In the genomic region with DNA sequence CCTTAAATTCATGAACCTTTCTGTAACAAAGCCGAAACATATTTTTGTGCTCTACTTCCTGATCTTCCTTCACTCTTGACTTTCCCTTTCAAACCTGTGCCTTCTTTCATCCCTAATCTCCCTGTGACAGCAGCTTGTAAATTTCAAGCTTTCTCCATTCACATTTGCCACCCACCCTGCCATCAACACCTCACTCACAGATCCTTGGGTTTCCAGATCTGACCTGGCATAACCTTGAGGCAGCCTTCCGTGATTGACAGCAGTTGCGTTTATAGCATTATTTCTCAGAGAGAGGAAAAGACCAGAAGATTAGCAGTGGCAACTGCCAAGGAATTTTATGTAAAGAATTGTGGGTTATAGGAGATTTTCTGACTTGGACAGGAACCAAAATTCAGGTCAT, we compare ENCODE assay signal across 20 cellular contexts.
"Had no signal": no experiment of that assay in that cellular context is flagged by ENCODE, and none has a peak within 500 bp of the region (broad histone marks: within the 10 kb centered on the region; RNA-seq: fewer than 3 reads in every experiment).

No MANE protein-coding gene starts in this region.

- DNase-seq: activated CD4-positive, CD25-positive, alpha-beta regulatory T cell treated with anti-CD3 and anti-CD28 coated beads, Interleukin-2, amount 50 U/mL, for 72 hours; activated naive CD4-positive, alpha-beta T cell treated with anti-CD3 and anti-CD28 coated beads for 36 hours; activated T-cell treated with anti-CD3 and anti-CD28 coated beads for 4 hours; caudate nucleus; kidney glomerular epithelial cell; lower lobe of right lung; posterior cingulate gyrus; retina; stimulated activated CD4-positive, alpha-beta T cell treated with anti-CD3 and anti-CD28 coated beads, Interleukin-15, amount 100 ng/mL, for 24 hours; stimulated activated CD4-positive, alpha-beta T cell treated with anti-CD3 and anti-CD28 coated beads, Interleukin-4, amount 100 ng/mL, for 1 hour; stimulated activated naive CD4-positive, alpha-beta T cell; T-cell; T-helper 9 cell; transverse colon had no signal

- H3K27ac ChIP-seq: lower lobe of right lung, skin epidermis, transverse colon, vagina had no signal

- FAIRE-seq: astrocyte, endometrium had no signal

- H3K9me3 Mint-ChIP-seq: activated naive CD4-positive, alpha-beta T cell treated with anti-CD3 and anti-CD28 coated beads for 36 hours; activated T-helper 2 cell treated with anti-CD3 and anti-CD28 coated beads, Interferon-gamma antibody, Interleukin-2, Interleukin-4, amounts not matched to agents 10 μg/mL and 5 μg/mL and 100 μg/mL, durations not matched to agents 14 hours and 24 hours and 36 hours had no signal

- H3K27me3 ChIP-seq: transverse colon, vagina had no signal

- H3K4me3 ChIP-seq: lower lobe of right lung, skin epidermis, transverse colon, vagina had no signal

- H3K4me1 ChIP-seq: lower lobe of right lung, transverse colon, vagina had no signal

- H3K27ac Mint-ChIP-seq: activated naive CD4-positive, alpha-beta T cell treated with anti-CD3 and anti-CD28 coated beads for 36 hours; activated T-helper 2 cell treated with anti-CD3 and anti-CD28 coated beads, Interferon-gamma antibody, Interleukin-2, Interleukin-4, amounts not matched to agents 10 μg/mL and 5 μg/mL and 100 μg/mL, durations not matched to agents 14 hours and 24 hours and 36 hours; T-cell had no signal

- ATAC-seq: esophagus mucosa, lower lobe of right lung, T-cell had no signal

- H3K4me3 Mint-ChIP-seq: activated naive CD4-positive, alpha-beta T cell treated with anti-CD3 and anti-CD28 coated beads for 36 hours; T-cell had no signal

- H3K36me3 Mint-ChIP-seq: T-cell had no signal

- H3K4me1 Mint-ChIP-seq: T-cell had no signal

- H3K36me3 ChIP-seq: lower lobe of right lung, transverse colon, vagina had no signal

- H3K27me3 Mint-ChIP-seq: T-cell had no signal
